24 cellular contexts compared by ENCODE assay signal in the genomic region with DNA sequence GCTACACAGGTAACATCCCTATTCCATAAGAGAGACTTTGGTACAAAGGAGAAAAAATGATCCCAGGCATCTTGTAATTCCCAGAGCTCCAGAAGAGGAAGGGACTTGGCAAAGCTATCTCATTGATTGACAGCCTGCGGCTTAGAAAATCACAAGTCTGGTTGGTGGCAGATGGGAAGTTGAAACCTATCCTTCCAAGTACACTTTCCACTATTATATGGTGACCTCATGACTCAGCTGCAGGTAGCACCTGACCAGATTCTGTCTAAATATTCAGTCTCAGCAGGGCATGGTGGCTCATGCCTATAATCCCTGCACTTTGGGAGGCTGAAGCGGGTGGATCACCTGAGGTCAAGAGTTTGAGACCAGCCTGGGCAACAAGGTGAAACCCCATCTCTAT.
"Had no signal": no experiment of that assay in that cellular context is flagged by ENCODE, and none has a peak within 500 bp of the region (broad histone marks: within the 10 kb centered on the region; RNA-seq: fewer than 3 reads in every experiment).

No MANE protein-coding gene starts in this region.

- H3K4me1 Mint-ChIP-seq: activated CD4-positive, alpha-beta memory T cell treated with anti-CD3 and anti-CD28 coated beads, Interleukin-2, amount 10 ng/mL, durations not matched to agents 7 days and 5 days; activated CD4-positive, alpha-beta T cell treated with anti-CD3 and anti-CD28 coated beads, Interleukin-2, amount 10 ng/mL, durations not matched to agents 7 days and 5 days; activated T-helper 17 cell treated with anti-CD3 and anti-CD28 coated beads, Interleukin-2, amount 50 U/mL, for 72 hours had no signal

- H3K4me3 Mint-ChIP-seq: activated CD4-positive, alpha-beta memory T cell treated with anti-CD3 and anti-CD28 coated beads, Interleukin-2, amount 10 ng/mL, durations not matched to agents 7 days and 5 days; activated CD4-positive, alpha-beta T cell treated with anti-CD3 and anti-CD28 coated beads, Interleukin-2, amount 10 ng/mL, durations not matched to agents 7 days and 5 days; activated naive CD4-positive, alpha-beta T cell treated with anti-CD3 and anti-CD28 coated beads for 36 hours; activated naive CD8-positive, alpha-beta T cell; activated T-helper 17 cell treated with anti-CD3 and anti-CD28 coated beads, Interleukin-2, amount 50 U/mL, for 72 hours; T-helper 17 cell had no signal

- H3K27me3 Mint-ChIP-seq: activated CD4-positive, alpha-beta memory T cell treated with anti-CD3 and anti-CD28 coated beads, Interleukin-2, amount 10 ng/mL, durations not matched to agents 7 days and 5 days; activated CD4-positive, alpha-beta T cell treated with anti-CD3 and anti-CD28 coated beads, Interleukin-2, amount 10 ng/mL, durations not matched to agents 7 days and 5 days; activated naive CD8-positive, alpha-beta T cell; activated T-helper 17 cell treated with anti-CD3 and anti-CD28 coated beads, Interleukin-2, amount 50 U/mL, for 72 hours; T-helper 17 cell had no signal

- H3K9me3 Mint-ChIP-seq: activated CD4-positive, alpha-beta memory T cell treated with anti-CD3 and anti-CD28 coated beads, Interleukin-2, amount 10 ng/mL, durations not matched to agents 7 days and 5 days; activated CD4-positive, alpha-beta T cell treated with anti-CD3 and anti-CD28 coated beads, Interleukin-2, amount 10 ng/mL, durations not matched to agents 7 days and 5 days; activated naive CD4-positive, alpha-beta T cell treated with anti-CD3 and anti-CD28 coated beads for 36 hours; activated T-helper 17 cell treated with anti-CD3 and anti-CD28 coated beads, Interleukin-2, amount 50 U/mL, for 72 hours had no signal

- ATAC-seq: activated T-helper 17 cell treated with anti-CD3 and anti-CD28 coated beads, Interleukin-2, amount 50 U/mL, for 72 hours; PC-3; T-helper 17 cell had no signal

- H3K27me3 ChIP-seq: brain microvascular endothelial cell, cardiac muscle cell had no signal

- H3K36me3 ChIP-seq: brain microvascular endothelial cell, cardiac muscle cell had no signal

- DNase-seq: activated CD4-positive, alpha-beta memory T cell treated with anti-CD3 and anti-CD28 coated beads, Interleukin-2, amount 10 ng/mL, durations not matched to agents 7 days and 5 days; activated CD4-positive, alpha-beta T cell treated with anti-CD3 and anti-CD28 coated beads, Interleukin-2, amount 10 ng/mL, durations not matched to agents 7 days and 5 days; activated CD4-positive, CD25-positive, alpha-beta regulatory T cell; activated gamma-delta T cell; activated naive CD4-positive, alpha-beta T cell treated with anti-CD3 and anti-CD28 coated beads for 36 hours; activated T-cell treated with anti-CD3 and anti-CD28 coated beads for 4 hours; activated T-cell treated with anti-CD3 and anti-CD28 coated beads, Interleukin-2, amount 50 U/mL, for 48 hours; brain microvascular endothelial cell; MM.1S; NCI-H1105; NCI-H1436; NCI-H1694 treated with DMSO at 0.1 percent for 48 hours; NCI-H2029 treated with DMSO at 0.1 percent for 48 hours; NCI-H345; NCI-H510A treated with DMSO at 0.1 percent for 48 hours; NCI-H748 treated with DMSO at 0.1 percent for 48 hours; PC-3; SHP77; T-helper 17 cell; T-helper 9 cell had no signal

- H3K27ac Mint-ChIP-seq: activated CD4-positive, alpha-beta memory T cell treated with anti-CD3 and anti-CD28 coated beads, Interleukin-2, amount 10 ng/mL, durations not matched to agents 7 days and 5 days; activated CD4-positive, alpha-beta T cell treated with anti-CD3 and anti-CD28 coated beads, Interleukin-2, amount 10 ng/mL, durations not matched to agents 7 days and 5 days; activated naive CD4-positive, alpha-beta T cell treated with anti-CD3 and anti-CD28 coated beads for 36 hours; activated naive CD8-positive, alpha-beta T cell; T-helper 17 cell had no signal

- H3K4me3 ChIP-seq: cardiac muscle cell, coronary artery had no signal

- H3K27ac ChIP-seq: brain microvascular endothelial cell, cardiac muscle cell, coronary artery had no signal
